In genomic region chr3:9246196-9246595, GRCh38 we compare ENCODE assay signal across 13 cellular contexts.
"Had no signal": no experiment of that assay in that cellular context is flagged by ENCODE, and none has a peak within 500 bp of the region (broad histone marks: within the 10 kb centered on the region; RNA-seq: fewer than 3 reads in every experiment).

No MANE protein-coding gene starts in this region.

- DNase-seq: activated CD4-positive, alpha-beta T cell treated with anti-CD3 and anti-CD28 coated beads for 4 hours; activated CD8-positive, alpha-beta memory T cell treated with anti-CD3 and anti-CD28 coated beads, Interleukin-2, amount 50 U/mL, for 48 hours; activated naive CD8-positive, alpha-beta T cell treated with anti-CD3 and anti-CD28 coated beads for 36 hours; amygdala; body of pancreas; effector memory CD4-positive, alpha-beta T cell; foreskin melanocyte; T-helper 17 cell had no signal

- ATAC-seq: body of pancreas; stimulated activated effector memory CD8-positive, alpha-beta T cell treated with anti-CD3 and anti-CD28 coated beads, Interleukin-12 subunit alpha, Interleukin-12 subunit beta, amount 100 ng/mL, for 72 hours; T-helper 17 cell; WTC11 had no signal

- H3K27me3 Mint-ChIP-seq: activated naive CD8-positive, alpha-beta T cell treated with anti-CD3 and anti-CD28 coated beads for 36 hours had no signal

- FAIRE-seq: TTC549 had no signal

- H3K4me3 ChIP-seq: body of pancreas had no signal

- H3K27ac ChIP-seq: body of pancreas, epithelial cell of prostate, parathyroid adenoma had no signal

- H3K36me3 Mint-ChIP-seq: activated naive CD8-positive, alpha-beta T cell treated with anti-CD3 and anti-CD28 coated beads for 36 hours; stimulated activated effector memory CD8-positive, alpha-beta T cell treated with anti-CD3 and anti-CD28 coated beads, Interleukin-12 subunit alpha, Interleukin-12 subunit beta, amount 100 ng/mL, for 72 hours; WTC11 had no signal

- H3K27me3 ChIP-seq: body of pancreas had no signal

- H3K9me3 Mint-ChIP-seq: stimulated activated effector memory CD8-positive, alpha-beta T cell treated with anti-CD3 and anti-CD28 coated beads, Interleukin-12 subunit alpha, Interleukin-12 subunit beta, amount 100 ng/mL, for 72 hours; WTC11 had no signal

- H3K27ac Mint-ChIP-seq: activated naive CD8-positive, alpha-beta T cell treated with anti-CD3 and anti-CD28 coated beads for 36 hours; stimulated activated effector memory CD8-positive, alpha-beta T cell treated with anti-CD3 and anti-CD28 coated beads, Interleukin-12 subunit alpha, Interleukin-12 subunit beta, amount 100 ng/mL, for 72 hours; T-helper 17 cell; WTC11 had no signal

- H3K4me3 Mint-ChIP-seq: activated naive CD8-positive, alpha-beta T cell treated with anti-CD3 and anti-CD28 coated beads for 36 hours; stimulated activated effector memory CD8-positive, alpha-beta T cell treated with anti-CD3 and anti-CD28 coated beads, Interleukin-12 subunit alpha, Interleukin-12 subunit beta, amount 100 ng/mL, for 72 hours; T-helper 17 cell; WTC11 had no signal

- H3K9me3 ChIP-seq: body of pancreas had no signal
